Comparison of ENCODE assay signal across 14 cellular contexts in genomic region chr9:31259824-31260223, GRCh38.
DNase-seq lines count a peak whose midpoint lies in the region; ATAC-seq and TF ChIP-seq lines count a peak whose summit lies in the region.
"Had no signal": no experiment of that assay in that cellular context is flagged by ENCODE, and none has a peak within 500 bp of the region (broad histone marks: within the 10 kb centered on the region; RNA-seq: fewer than 3 reads in every experiment).

No MANE protein-coding gene starts in this region.

- no peaks in the 10 kb centered on the region for H3K27me3 ChIP-seq in CD8-positive, alpha-beta memory T cell (ENCODE audit: insufficient read depth, low read length, poor library complexity, severe bottlenecking)
- H3K27me3 ChIP-seq in right atrium auricular region, result no peaks in the 10 kb centered on the region
- H3K27me3 ChIP-seq: neutrophil had no signal

- peaks cover 12% of the 10 kb centered on the region for H3K4me1 ChIP-seq in CD8-positive, alpha-beta memory T cell (ENCODE audit: insufficient read depth, low read length)
- no peaks in the 10 kb centered on the region for H3K4me1 ChIP-seq in right atrium auricular region
- H3K4me1 ChIP-seq: lower lobe of right lung had no signal

- TF ChIP-seq CTCF in right atrium auricular region (IDR thresholded peaks at IDR 0.05), result no peak

- no peak overlapping the region for H3K27ac ChIP-seq in CD8-positive, alpha-beta memory T cell (ENCODE audit: low read depth, low read length)
- no peak overlapping the region for H3K27ac ChIP-seq in right atrium auricular region
- H3K27ac ChIP-seq: lower lobe of right lung, neutrophil had no signal

- H3K4me3 ChIP-seq in CD8-positive, alpha-beta memory T cell (ENCODE audit: low read length), result peak overlapping the region; percentile 10
- no peak overlapping the region for H3K4me3 ChIP-seq in right atrium auricular region
- H3K4me3 ChIP-seq: lower lobe of right lung had no signal

- H3K4me3 Mint-ChIP-seq in CD8-positive, alpha-beta memory T cell, result peak overlapping the region in 4 of 7 donors; percentile 3 to 58 (median 26)
- peak overlapping the region; percentile 36 for H3K4me3 Mint-ChIP-seq in central memory CD8-positive, alpha-beta T cell
- H3K4me3 Mint-ChIP-seq: activated T-helper 1 cell treated with anti-CD3 and anti-CD28 coated beads, Interleukin-12 subunit alpha, Interleukin-12 subunit beta, Interleukin-2, Interleukin-4 antibody, amounts not matched to agents 30 ng/mL and 10 ng/mL and 1 ng/mL, durations not matched to agents 14 hours and 24 hours and 36 hours had no signal

- no peaks in the 10 kb centered on the region for H3K9me3 Mint-ChIP-seq in CD8-positive, alpha-beta memory T cell
- H3K9me3 Mint-ChIP-seq in central memory CD8-positive, alpha-beta T cell, result no peaks in the 10 kb centered on the region
- H3K9me3 Mint-ChIP-seq: activated T-helper 1 cell treated with anti-CD3 and anti-CD28 coated beads, Interleukin-12 subunit alpha, Interleukin-12 subunit beta, Interleukin-2, Interleukin-4 antibody, amounts not matched to agents 30 ng/mL and 10 ng/mL and 1 ng/mL, durations not matched to agents 14 hours and 24 hours and 36 hours had no signal

- POLR2A ChIA-PET in CD8-positive, alpha-beta memory T cell (lab: Charles Lee), result no interaction called here

- H3K27ac Mint-ChIP-seq in CD8-positive, alpha-beta memory T cell, result peak overlapping the region in 5 of 8 donors; percentile 21 to 81 (median 59)
- no peak overlapping the region for H3K27ac Mint-ChIP-seq in central memory CD8-positive, alpha-beta T cell (ENCODE audit: low read depth)
- H3K27ac Mint-ChIP-seq: activated T-helper 1 cell treated with anti-CD3 and anti-CD28 coated beads, Interleukin-12 subunit alpha, Interleukin-12 subunit beta, Interleukin-2, Interleukin-4 antibody, amounts not matched to agents 30 ng/mL and 10 ng/mL and 1 ng/mL, durations not matched to agents 14 hours and 24 hours and 36 hours had no signal

- no peaks in the 10 kb centered on the region for H3K27me3 Mint-ChIP-seq in CD8-positive, alpha-beta memory T cell
- no peaks in the 10 kb centered on the region for H3K27me3 Mint-ChIP-seq in central memory CD8-positive, alpha-beta T cell

- CTCF ChIA-PET in CD8-positive, alpha-beta memory T cell (lab: Charles Lee), result no interaction called here

- peak; percentile 78 for ATAC-seq in central memory CD8-positive, alpha-beta T cell (replicated peaks; ENCODE audit: extremely low read depth, poor library complexity, severe bottlenecking)
- ATAC-seq: lower lobe of right lung had no signal

- H3K9me3 ChIP-seq in CD8-positive, alpha-beta memory T cell (ENCODE audit: low read length), result no peaks in the 10 kb centered on the region
- H3K9me3 ChIP-seq in right atrium auricular region, result no peaks in the 10 kb centered on the region
- H3K9me3 ChIP-seq: lower lobe of right lung, neutrophil had no signal

- DNase-seq in DMS 273 (lab: John Stamatoyannopoulos, UW; ENCODE audit: unreplicated experiment) (peak; percentile 20), DMS 273 treated with DMSO at 0.1 percent for 48 hours (lab: John Stamatoyannopoulos, UW) (no peak), NCI-H146 treated with DMSO at 0.1 percent for 48 hours (lab: John Stamatoyannopoulos, UW; ENCODE audit: unreplicated experiment) (peak; percentile 100), mesenteric fat pad (ENCODE audit: low spot score) (no peak), right atrium auricular region (ENCODE audit: low spot score) (no peak)
- DNase-seq in CD8-positive, alpha-beta memory T cell, result peak in 2 of 5 donors; percentile 60 to 77
- no peak for DNase-seq in central memory CD8-positive, alpha-beta T cell (ENCODE audit: low spot score in 2 of 2)
- DNase-seq in activated CD8-positive, alpha-beta memory T cell treated with anti-CD3 and anti-CD28 coated beads, Interleukin-2, amount 50 U/mL, for 4 hours, result no peak
- DNase-seq: KG1, lower lobe of right lung, NCI-H2171, OCI-M1 had no signal

- H3K4me1 Mint-ChIP-seq in CD8-positive, alpha-beta memory T cell, result peaks cover 10 to 16% (median 13%) of the 10 kb centered on the region in 3 donors
- peaks cover 7% of the 10 kb centered on the region for H3K4me1 Mint-ChIP-seq in central memory CD8-positive, alpha-beta T cell

- no peaks in the 10 kb centered on the region for H3K36me3 ChIP-seq in CD8-positive, alpha-beta memory T cell (ENCODE audit: insufficient read depth, low read length)
- no peaks in the 10 kb centered on the region for H3K36me3 ChIP-seq in right atrium auricular region
- H3K36me3 ChIP-seq: lower lobe of right lung, neutrophil had no signal

- no peaks in the 10 kb centered on the region for H3K36me3 Mint-ChIP-seq in CD8-positive, alpha-beta memory T cell
- H3K36me3 Mint-ChIP-seq in central memory CD8-positive, alpha-beta T cell (ENCODE audit: insufficient read depth), result no peaks in the 10 kb centered on the region

Comparison
In these comparisons a context has a peak if more than half of its experiments do, and no peak if none do; other contexts are left out.
1. DNase-seq: peak in DMS 273 (single experiment) and NCI-H146 treated with DMSO at 0.1 percent for 48 hours (single experiment); none in DMS 273 treated with DMSO at 0.1 percent for 48 hours (single experiment), central memory CD8-positive, alpha-beta T cell (0 of 2), mesenteric fat pad (single experiment), right atrium auricular region (single experiment) and activated CD8-positive, alpha-beta memory T cell treated with anti-CD3 and anti-CD28 coated beads, Interleukin-2, amount 50 U/mL, for 4 hours (single experiment).